Comparison of ENCODE assay signal across 8 cellular contexts in genomic region chr16:56667581-56668571, GRCh38.
A peak's percentile ranks its signal among the peaks of the same experiment; 100 is the strongest.
DNase-seq lines count a peak whose midpoint lies in the region; ATAC-seq lines count a peak whose summit lies in the region.

TSS of gene MT1G (minus strand) at chr16:56668065. CDS start at chr16:56667993, 72 bp downstream.

- H3K4me3 Mint-ChIP-seq in stimulated activated naive B cell treated with anti-CD40 and anti-IgM and Interleukin-4, amounts not matched to agents 10 μg/mL and 1 μg/mL and 100 μg/mL, for 72 hours = peak within 1 kb of the TSS; percentile 14 to 62

- no peak within 1 kb of the TSS for H3K27ac Mint-ChIP-seq in stimulated activated naive B cell treated with anti-CD40 and anti-IgM and Interleukin-4, amounts not matched to agents 10 μg/mL and 1 μg/mL and 100 μg/mL, for 72 hours

- DNase-seq in DMS79 treated with DMSO at 0.1 percent for 48 hours (lab: John Stamatoyannopoulos, UW) = peak; percentile 3
- no peak for DNase-seq in DMS79 (lab: John Stamatoyannopoulos, UW)
- DNase-seq in activated naive CD4-positive, alpha-beta T cell treated with anti-CD3 and anti-CD28 coated beads, Interleukin-2, amount 50 U/mL, for 16 hours = peak; percentile 43
- DNase-seq in stimulated activated naive B cell treated with anti-CD40 and anti-IgM and Interleukin-4, amounts not matched to agents 10 μg/mL and 1 μg/mL and 100 μg/mL, for 72 hours = no peak
- DNase-seq in NCI-H2081 treated with DMSO at 0.1 percent for 48 hours (lab: John Stamatoyannopoulos, UW) = no peak

- no peaks in the 10 kb centered on the region for H3K9me3 ChIP-seq in iPS-18c (ENCODE audit: control insufficient read depth, insufficient read depth, low read length)

- H3K36me3 Mint-ChIP-seq in stimulated activated naive B cell treated with anti-CD40 and anti-IgM and Interleukin-4, amounts not matched to agents 10 μg/mL and 1 μg/mL and 100 μg/mL, for 72 hours = no peaks in the 10 kb centered on the region

- no peaks in the 10 kb centered on the region for H3K9me3 Mint-ChIP-seq in stimulated activated naive B cell treated with anti-CD40 and anti-IgM and Interleukin-4, amounts not matched to agents 10 μg/mL and 1 μg/mL and 100 μg/mL, for 72 hours

- peaks cover 84 to 85% of the 10 kb centered on the region in 2 donors for H3K27me3 Mint-ChIP-seq in stimulated activated naive B cell treated with anti-CD40 and anti-IgM and Interleukin-4, amounts not matched to agents 10 μg/mL and 1 μg/mL and 100 μg/mL, for 72 hours

- ATAC-seq in stimulated activated naive B cell treated with anti-CD40 and anti-IgM and Interleukin-4, amounts not matched to agents 10 μg/mL and 1 μg/mL and 100 μg/mL, for 72 hours (replicated peaks) = peak; percentile 53 to 56
- ATAC-seq in GM18519 (IDR thresholded peaks at IDR 0.05; ENCODE audit: low FRiP score, unreplicated experiment) (no peak), GM21717 (IDR thresholded peaks at IDR 0.05; ENCODE audit: unreplicated experiment) (no peak)

- H3K4me3 ChIP-seq in iPS-18c (ENCODE audit: insufficient read depth, low read depth, low read length) = peak within 1 kb of the TSS; percentile 36

- peaks cover 10 to 24% of the 10 kb centered on the region in 2 donors for H3K4me1 Mint-ChIP-seq in stimulated activated naive B cell treated with anti-CD40 and anti-IgM and Interleukin-4, amounts not matched to agents 10 μg/mL and 1 μg/mL and 100 μg/mL, for 72 hours

Comparison
In these comparisons a context has a peak if more than half of its experiments do, and no peak if none do; other contexts are left out.
1. DNase-seq: peak in DMS79 treated with DMSO at 0.1 percent for 48 hours (single experiment) and activated naive CD4-positive, alpha-beta T cell treated with anti-CD3 and anti-CD28 coated beads, Interleukin-2, amount 50 U/mL, for 16 hours (single experiment); none in DMS79 (single experiment), stimulated activated naive B cell treated with anti-CD40 and anti-IgM and Interleukin-4, amounts not matched to agents 10 μg/mL and 1 μg/mL and 100 μg/mL, for 72 hours (single experiment) and NCI-H2081 treated with DMSO at 0.1 percent for 48 hours (single experiment).
2. ATAC-seq: peak in stimulated activated naive B cell treated with anti-CD40 and anti-IgM and Interleukin-4, amounts not matched to agents 10 μg/mL and 1 μg/mL and 100 μg/mL, for 72 hours (2 of 2); none in GM18519 (single experiment) and GM21717 (single experiment).